20 cellular contexts compared by ENCODE assay signal in the genomic region with DNA sequence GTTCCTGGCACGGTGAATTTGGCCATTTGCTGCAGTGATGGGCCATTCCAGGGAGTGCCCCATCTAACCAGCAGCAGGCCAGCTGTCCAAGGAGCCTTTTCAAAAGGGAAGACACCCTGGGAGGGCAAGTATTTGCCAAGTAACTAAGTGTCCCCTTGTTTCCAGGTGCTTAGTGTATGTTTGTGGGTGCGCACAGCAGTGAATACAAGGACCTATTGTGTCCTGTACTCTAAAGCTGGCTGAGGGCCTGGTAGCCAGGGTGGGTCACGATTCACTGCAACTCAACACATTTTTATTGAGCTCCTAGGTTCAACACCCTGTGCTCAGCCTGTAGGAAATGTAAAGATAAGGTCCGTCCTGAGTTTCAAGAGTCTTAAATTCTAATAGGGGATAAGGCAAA.
DNase-seq lines count a peak whose midpoint lies in the region; TF ChIP-seq lines count a peak whose summit lies in the region.
"Had no signal": no experiment of that assay in that cellular context is flagged by ENCODE, and none has a peak within 500 bp of the region (broad histone marks: within the 10 kb centered on the region; RNA-seq: fewer than 3 reads in every experiment).

No MANE protein-coding gene starts in this region.

- TF ChIP-seq POLR2A in testis (IDR thresholded peaks at IDR 0.05), result no peak

- DNase-seq in LoVo (ENCODE audit: low spot score), result peak; percentile 12
- DNase-seq in colonic mucosa, result peak; percentile 79
- DNase-seq in midbrain (lab: John Stamatoyannopoulos, UW), result peak; percentile 25
- DNase-seq in testis, result peak; percentile 65
- DNase-seq in occipital lobe (lab: John Stamatoyannopoulos, UW), result no peak
- DNase-seq in DMS153 treated with DMSO at 0.1 percent for 48 hours (lab: John Stamatoyannopoulos, UW; ENCODE audit: unreplicated experiment), result no peak
- DNase-seq in activated CD4-positive, alpha-beta T cell treated with anti-CD3 and anti-CD28 coated beads, Interleukin-2, amount 10 ng/mL, durations not matched to agents 24 days and 14 days, result no peak
- DNase-seq: activated CD8-positive, alpha-beta T cell treated with anti-CD3 and anti-CD28 coated beads, Interleukin-2, amount 10 ng/mL, durations not matched to agents 7 days and 5 days; activated naive CD4-positive, alpha-beta T cell treated with Interleukin-2 at 50 U/mL for 16 hours; activated T-cell treated with anti-CD3 and anti-CD28 coated beads, Interleukin-2, amount 50 U/mL, for 1 hour; CD4-positive, CD25-positive, alpha-beta regulatory T cell; DMS153; foreskin keratinocyte; naive thymus-derived CD4-positive, alpha-beta T cell; NCI-H1694 treated with DMSO at 0.1 percent for 48 hours; psoas muscle; stimulated activated CD8-positive, alpha-beta memory T cell treated with anti-CD3 and anti-CD28 coated beads, Interleukin-4, amount 100 ng/mL, for 48 hours; T1000 had no signal

- H3K9ac ChIP-seq in colonic mucosa (ENCODE audit: low read depth in 2 of 2, low read length in 2 of 2), result peak overlapping the region in 1 of 2 donors; percentile 59

- intact Hi-C loops in colonic mucosa (cut with DNase I) (no loop called here), testis (cut with DNase I; ENCODE audit: low total_unique reads) (no loop called here)
- intact Hi-C loops in activated CD4-positive, alpha-beta T cell treated with anti-CD3 and anti-CD28 coated beads, Interleukin-2, amount 10 ng/mL, durations not matched to agents 24 days and 14 days (cut with micrococcal nuclease), result no loop called here

- H3K27me3 Mint-ChIP-seq in activated CD4-positive, alpha-beta T cell treated with anti-CD3 and anti-CD28 coated beads, Interleukin-2, amount 10 ng/mL, durations not matched to agents 24 days and 14 days, result peaks cover 2% of the 10 kb centered on the region
- H3K27me3 Mint-ChIP-seq: CD4-positive, CD25-positive, alpha-beta regulatory T cell; memory B cell had no signal

- H3K27me3 ChIP-seq in colonic mucosa (no peaks in the 10 kb centered on the region), testis (no peaks in the 10 kb centered on the region)

- no peak overlapping the region for H3K27ac Mint-ChIP-seq in activated CD4-positive, alpha-beta T cell treated with anti-CD3 and anti-CD28 coated beads, Interleukin-2, amount 10 ng/mL, durations not matched to agents 24 days and 14 days
- H3K27ac Mint-ChIP-seq: activated CD8-positive, alpha-beta T cell treated with anti-CD3 and anti-CD28 coated beads, Interleukin-2, amount 10 ng/mL, durations not matched to agents 7 days and 5 days; CD4-positive, CD25-positive, alpha-beta regulatory T cell; memory B cell; naive thymus-derived CD4-positive, alpha-beta T cell had no signal

- no peaks in the 10 kb centered on the region for H3K4me1 ChIP-seq in colonic mucosa
- H3K4me1 ChIP-seq in testis, result peaks cover 46% of the 10 kb centered on the region
- H3K4me1 ChIP-seq: foreskin keratinocyte had no signal

- H3K27ac ChIP-seq in colonic mucosa, result peak overlapping the region; percentile 38
- peak overlapping the region in 1 of 2 donors; percentile 12 for H3K27ac ChIP-seq in testis
- H3K27ac ChIP-seq: foreskin keratinocyte, psoas muscle had no signal

- peaks cover 8% of the 10 kb centered on the region for H3K9me3 Mint-ChIP-seq in activated CD4-positive, alpha-beta T cell treated with anti-CD3 and anti-CD28 coated beads, Interleukin-2, amount 10 ng/mL, durations not matched to agents 24 days and 14 days

- no peaks in the 10 kb centered on the region for H3K36me3 ChIP-seq in colonic mucosa
- H3K36me3 ChIP-seq in testis (ENCODE audit: low read depth, missing control alignments), result no peaks in the 10 kb centered on the region

- H3K4me3 ChIP-seq in colonic mucosa (no peak overlapping the region), testis (no peak overlapping the region)
- H3K4me3 ChIP-seq: GM12878, psoas muscle had no signal

- H3K36me3 Mint-ChIP-seq in activated CD4-positive, alpha-beta T cell treated with anti-CD3 and anti-CD28 coated beads, Interleukin-2, amount 10 ng/mL, durations not matched to agents 24 days and 14 days (ENCODE audit: low read depth), result no peaks in the 10 kb centered on the region
- H3K36me3 Mint-ChIP-seq: CD4-positive, CD25-positive, alpha-beta regulatory T cell had no signal

- peaks cover 3% of the 10 kb centered on the region for H3K4me1 Mint-ChIP-seq in activated CD4-positive, alpha-beta T cell treated with anti-CD3 and anti-CD28 coated beads, Interleukin-2, amount 10 ng/mL, durations not matched to agents 24 days and 14 days
- H3K4me1 Mint-ChIP-seq: memory B cell had no signal

- TF ChIP-seq CTCF in colonic mucosa (IDR thresholded peaks at IDR 0.05) (no peak), testis (IDR thresholded peaks at IDR 0.05) (no peak)

- 30 to 45% methylated on average over 3 to 4 of the region's 4 CpGs for WGBS in testis, 2 donors

- no peaks in the 10 kb centered on the region for H3K9me3 ChIP-seq in colonic mucosa
- no peaks in the 10 kb centered on the region for H3K9me3 ChIP-seq in testis
- H3K9me3 ChIP-seq: psoas muscle had no signal

- H3K4me3 Mint-ChIP-seq in activated CD4-positive, alpha-beta T cell treated with anti-CD3 and anti-CD28 coated beads, Interleukin-2, amount 10 ng/mL, durations not matched to agents 24 days and 14 days, result no peak overlapping the region
- H3K4me3 Mint-ChIP-seq: activated CD8-positive, alpha-beta T cell treated with anti-CD3 and anti-CD28 coated beads, Interleukin-2, amount 10 ng/mL, durations not matched to agents 7 days and 5 days; memory B cell; naive thymus-derived CD4-positive, alpha-beta T cell had no signal

Comparison
In these comparisons a context has a peak if more than half of its experiments do, and no peak if none do; other contexts are left out.
1. DNase-seq: peak in LoVo (single experiment), colonic mucosa (single experiment), midbrain (single experiment) and testis (single experiment); none in occipital lobe (single experiment), DMS153 treated with DMSO at 0.1 percent for 48 hours (single experiment) and activated CD4-positive, alpha-beta T cell treated with anti-CD3 and anti-CD28 coated beads, Interleukin-2, amount 10 ng/mL, durations not matched to agents 24 days and 14 days (single experiment).